ENCODE assay signal across 15 cellular contexts in genomic region chr12:53483225-53483978, GRCh38. TPM values are rescaled to one million over a fixed set of nuclear protein-coding genes. Genes with fewer than 3 reads are reported as not detected.
DNase-seq lines count a peak whose midpoint lies in the region; FAIRE-seq and TF ChIP-seq lines count a peak whose summit lies in the region.
"Had no signal": no experiment of that assay in that cellular context is flagged by ENCODE, and none has a peak within 500 bp of the region (broad histone marks: within the 10 kb centered on the region; RNA-seq: fewer than 3 reads in every experiment).

No MANE protein-coding gene starts in this region.

- H3K4me2 ChIP-seq in Karpas-422 (ENCODE audit: low read depth, low read length, poor library complexity, severe bottlenecking) (no peak overlapping the region), endothelial cell of umbilical vein (ENCODE audit: insufficient read depth, low read length) (no peak overlapping the region)

- FAIRE-seq in endothelial cell of umbilical vein (lab: Jason Lieb, UNC), result no peak

- H3K9ac ChIP-seq in Karpas-422 (ENCODE audit: low read length) (no peak overlapping the region), endothelial cell of umbilical vein (replicated peaks; ENCODE audit: extremely low read depth, insufficient read depth, low read length) (no peak overlapping the region)

- H3K9me1 ChIP-seq in endothelial cell of umbilical vein (replicated peaks; ENCODE audit: control insufficient read depth, extremely low read depth, insufficient read depth, low read length), result no peaks in the 10 kb centered on the region

- H3K9me3 Mint-ChIP-seq in neural crest cell (no peaks in the 10 kb centered on the region), osteocyte (ENCODE audit: unreplicated experiment) (no peaks in the 10 kb centered on the region)

- H3K9me2 ChIP-seq in Karpas-422 (replicated peaks; ENCODE audit: insufficient read depth, low read length), result no peaks in the 10 kb centered on the region

- H3K27ac ChIP-seq in Karpas-422 (ENCODE audit: low read length) (no peak overlapping the region), endothelial cell of umbilical vein (ENCODE audit: insufficient read depth, low read depth, low read length) (no peak overlapping the region)

- H3K79me2 ChIP-seq in Karpas-422 (ENCODE audit: low read length) (no peaks in the 10 kb centered on the region), endothelial cell of umbilical vein (ENCODE audit: control insufficient read depth, insufficient read depth, low read length) (no peaks in the 10 kb centered on the region)

- TF ChIP-seq POLR2A in endothelial cell of umbilical vein (IDR thresholded peaks at IDR 0.05; ENCODE audit: low read depth, low read length), result peak; percentile 80

- H3K27me3 ChIP-seq in Karpas-422 (ENCODE audit: low read length), result no peaks in the 10 kb centered on the region
- no peaks in the 10 kb centered on the region for H3K27me3 ChIP-seq in endothelial cell of umbilical vein (ENCODE audit: control insufficient read depth in 2 of 2, insufficient read depth in 2 of 2, low read length in 2 of 2)
- H3K27me3 ChIP-seq: thyroid gland had no signal

- intact Hi-C loops in endothelial cell of umbilical vein (cut with micrococcal nuclease), result loop anchor here (2.0 kb wide), 1 partner anchor 25 kb away; no protein-coding TSS in a partner anchor

- dilution Hi-C loops in endothelial cell of umbilical vein (cut with MboI; ENCODE audit: extremely low pct_ligation_motif_present, low sequenced_read_pairs), result no loop called here

- H2AFZ ChIP-seq in Karpas-422 (ENCODE audit: low read length), result no peak overlapping the region
- H2AFZ ChIP-seq in endothelial cell of umbilical vein (ENCODE audit: low read depth, low read length), result no peak overlapping the region

- DNase-seq in DMS 273 (lab: John Stamatoyannopoulos, UW; ENCODE audit: unreplicated experiment), result peak; percentile 33
- no peak for DNase-seq in DMS 273 treated with DMSO at 0.1 percent for 48 hours (lab: John Stamatoyannopoulos, UW)
- DNase-seq in Karpas-422, result peak; percentile 59
- DNase-seq in endothelial cell of umbilical vein (ENCODE audit: low read depth, low spot score), result no peak
- DNase-seq in neural crest cell (ENCODE audit: low read depth, low spot score), result no peak
- DNase-seq in NCI-H774 (lab: John Stamatoyannopoulos, UW), result no peak
- DNase-seq in activated gamma-delta T cell treated with Interleukin-2 at 50 U/mL for 16 hours, result no peak
- DNase-seq in osteocyte (ENCODE audit: extremely low spot score, unreplicated experiment), result no peak
- DNase-seq: activated effector memory CD4-positive, alpha-beta T cell treated with anti-CD3 and anti-CD28 coated beads, Interleukin-2, amount 50 U/mL, for 16 hours; NCI-H1436; stimulated activated CD4-positive, alpha-beta T cell treated with anti-CD3 and anti-CD28 coated beads, Interleukin-1b, Interleukin-23, amount 100 ng/mL, for 48 hours; SW 1271 had no signal

- H3K4me1 Mint-ChIP-seq in neural crest cell (peaks cover 22% of the 10 kb centered on the region), osteocyte (ENCODE audit: unreplicated experiment) (peaks cover 6% of the 10 kb centered on the region)

- H3K36me3 ChIP-seq in Karpas-422 (ENCODE audit: insufficient read depth, low read length) (peaks cover 32% of the 10 kb centered on the region; the same call in 1 of the 2 replicates), endothelial cell of umbilical vein (ENCODE audit: control insufficient read depth in 2 of 2, extremely low read depth in 1 of 2, insufficient read depth in 2 of 2, low read length in 2 of 2) (peaks cover 24 to 64% of the 10 kb centered on the region in 2 experiments)

- H3K9me3 ChIP-seq in Karpas-422 (ENCODE audit: low read length), result no peaks in the 10 kb centered on the region
- no peaks in the 10 kb centered on the region for H3K9me3 ChIP-seq in endothelial cell of umbilical vein (replicated peaks; ENCODE audit: control insufficient read depth, insufficient read depth, low read length)
- H3K9me3 ChIP-seq: thyroid gland had no signal

- no peaks in the 10 kb centered on the region for H3K4me1 ChIP-seq in Karpas-422 (ENCODE audit: low read length)
- H3K4me1 ChIP-seq in endothelial cell of umbilical vein (ENCODE audit: control insufficient read depth, extremely low read depth, insufficient read depth, low read length), result no peaks in the 10 kb centered on the region

- CTCF ChIA-PET in endothelial cell of umbilical vein (lab: Charles Lee), result interaction anchor here (0.8 to 3.6 kb wide), 2 partner anchors 9 to 25 kb away, joined by 3 to 32 read pairs; no protein-coding TSS in a partner anchor

- BruUV-seq in endothelial cell of umbilical vein (replicated peaks; lab: Mats Ljungman, UMichigan), result no TSS peak

- peak overlapping the region; percentile 74 for H3K4me3 Mint-ChIP-seq in neural crest cell
- H3K4me3 Mint-ChIP-seq in osteocyte (ENCODE audit: unreplicated experiment), result no peak overlapping the region

- H3K4me3 ChIP-seq in Karpas-422 (ENCODE audit: low read length) (no peak overlapping the region), endothelial cell of umbilical vein (replicated peaks in 1 of 3; ENCODE audit: insufficient read depth in 1 of 3, low read depth in 1 of 3, low read length in 3 of 3) (no peak overlapping the region)
- H3K4me3 ChIP-seq: thyroid gland had no signal

- peaks cover 11% of the 10 kb centered on the region; the same call in 1 of the 2 replicates for H4K20me1 ChIP-seq in Karpas-422 (ENCODE audit: insufficient read depth, low read depth, low read length)
- H4K20me1 ChIP-seq in endothelial cell of umbilical vein (replicated peaks; ENCODE audit: control insufficient read depth, extremely low read depth, insufficient read depth, low read length), result no peaks in the 10 kb centered on the region

- peaks cover 28% of the 10 kb centered on the region for H3K36me3 Mint-ChIP-seq in neural crest cell (ENCODE audit: low read depth)
- peaks cover 29% of the 10 kb centered on the region for H3K36me3 Mint-ChIP-seq in osteocyte (ENCODE audit: unreplicated experiment)

- H3K27ac Mint-ChIP-seq in neural crest cell (ENCODE audit: unreplicated experiment) (peak overlapping the region; percentile 71), osteocyte (ENCODE audit: unreplicated experiment) (no peak overlapping the region)

- H3K27me3 Mint-ChIP-seq in neural crest cell (ENCODE audit: low read depth), result peaks cover 18% of the 10 kb centered on the region
- no peaks in the 10 kb centered on the region for H3K27me3 Mint-ChIP-seq in osteocyte (ENCODE audit: unreplicated experiment)

- POLR2A ChIA-PET in endothelial cell of umbilical vein (lab: Charles Lee), result no interaction called here

- TF ChIP-seq CTCF in endothelial cell of umbilical vein (IDR thresholded peaks at IDR 0.05; ENCODE audit: extremely low read depth in 1 of 2, insufficient read depth in 1 of 2, low read depth in 1 of 2, low read length in 2 of 2) (no peak), neural crest cell (conservative IDR thresholded peaks at IDR 0.05) (no peak), osteocyte (IDR thresholded peaks at IDR 0.05) (no peak)

RNA-seq across cellular contexts. Expression of gene MAP3K12, which starts 15.9 kb away (rescaled TPM):
- 21.9 and 24.8 TPM in 2 replicates for total RNA-seq in Karpas-422 (2014; rRNA removed; shearing (Covaris generic); ENCODE audit: low replicate concordance)
- total RNA-seq in endothelial cell of umbilical vein, result 29.3 and 33.3 TPM in 2 replicates
- 66.2 and 69.2 TPM in 2 replicates for polyA plus RNA-seq in endothelial cell of umbilical vein
- polyA plus RNA-seq in endothelial cell of umbilical vein (2011; cell fraction: cytosol; rRNA removed), result 28.2 and 33.4 TPM in 2 replicates
- 281 and 407 TPM in 2 replicates for polyA plus RNA-seq in endothelial cell of umbilical vein (2011; cell fraction: nucleus; rRNA removed)
- polyA plus RNA-seq in endothelial cell of umbilical vein (2012), result 35.4 and 59.5 TPM in 2 replicates
- 49.6 and 53.5 TPM in 2 replicates for polyA minus RNA-seq in endothelial cell of umbilical vein
- 1.2 TPM for polyA minus RNA-seq in endothelial cell of umbilical vein (2011; cell fraction: cytosol; rRNA and poly(A)+ RNA removed)
- 55.7 and 57.8 TPM in 2 replicates for polyA minus RNA-seq in endothelial cell of umbilical vein (2011; cell fraction: nucleus; rRNA and poly(A)+ RNA removed)
- total RNA-seq in neural crest cell, result 32.9 and 33.0 TPM in 2 replicates
- 47.7 and 51.8 TPM in 2 replicates for total RNA-seq in osteocyte

RNA-seq across cellular contexts. Expression of gene TARBP2, which starts 17.7 kb away (rescaled TPM):
- 37.0 and 65.7 TPM in 2 replicates for total RNA-seq in Karpas-422 (2014; rRNA removed; shearing (Covaris generic); ENCODE audit: low replicate concordance)
- total RNA-seq in endothelial cell of umbilical vein (53.8 and 57.2 TPM in 2 replicates), neural crest cell (66.6 and 73.1 TPM in 2 replicates), osteocyte (33.9 and 38.8 TPM in 2 replicates)
- polyA plus RNA-seq in endothelial cell of umbilical vein, result 82.8 and 92.1 TPM in 2 replicates
- polyA plus RNA-seq in endothelial cell of umbilical vein (2011; cell fraction: cytosol; rRNA removed), result 57.3 and 67.6 TPM in 2 replicates
- polyA plus RNA-seq in endothelial cell of umbilical vein (2011; cell fraction: nucleus; rRNA removed), result 223 and 226 TPM in 2 replicates
- polyA plus RNA-seq in endothelial cell of umbilical vein (2012), result 35.3 and 37.5 TPM in 2 replicates
- 37.3 and 38.8 TPM in 2 replicates for polyA minus RNA-seq in endothelial cell of umbilical vein
- polyA minus RNA-seq in endothelial cell of umbilical vein (2011; cell fraction: cytosol; rRNA and poly(A)+ RNA removed), result 27.0 TPM
- polyA minus RNA-seq in endothelial cell of umbilical vein (2011; cell fraction: nucleus; rRNA and poly(A)+ RNA removed), result 35.5 and 39.8 TPM in 2 replicates

RNA-seq across cellular contexts. Expression of gene NPFF, which starts 23.9 kb away (rescaled TPM):
- total RNA-seq in Karpas-422 (2014; rRNA removed; shearing (Covaris generic); ENCODE audit: low replicate concordance), result 1.0 TPM in 1 of 2 replicates, not detected in the other
- not detected in 2 replicates for total RNA-seq in endothelial cell of umbilical vein
- 0.30 TPM in 1 of 2 replicates, not detected in the other for polyA plus RNA-seq in endothelial cell of umbilical vein
- 0.22 and 0.23 TPM in 2 replicates for polyA plus RNA-seq in endothelial cell of umbilical vein (2011; cell fraction: cytosol; rRNA removed)
- polyA plus RNA-seq in endothelial cell of umbilical vein (2011; cell fraction: nucleus; rRNA removed), result 0.53 and 0.74 TPM in 2 replicates
- 0.59 TPM in 1 of 2 replicates, not detected in the other for polyA plus RNA-seq in endothelial cell of umbilical vein (2012)
- polyA minus RNA-seq in endothelial cell of umbilical vein, result not detected in 2 replicates
- not detected for polyA minus RNA-seq in endothelial cell of umbilical vein (2011; cell fraction: cytosol; rRNA and poly(A)+ RNA removed)
- polyA minus RNA-seq in endothelial cell of umbilical vein (2011; cell fraction: nucleus; rRNA and poly(A)+ RNA removed), result not detected in 2 replicates
- 0.73 TPM in 1 of 2 replicates, not detected in the other for total RNA-seq in neural crest cell
- total RNA-seq in osteocyte, result not detected in 2 replicates
- total RNA-seq: A172, fibroblast of lung, thyroid gland had no signal
- polyA plus RNA-seq: fibroblast of lung had no signal

RNA-seq across cellular contexts. Expression of gene PCBP2, which starts 31.5 kb away (rescaled TPM):
- 340 and 447 TPM in 2 replicates for total RNA-seq in Karpas-422 (2014; rRNA removed; shearing (Covaris generic); ENCODE audit: low replicate concordance)
- 948 and 995 TPM in 2 replicates for total RNA-seq in endothelial cell of umbilical vein
- polyA plus RNA-seq in endothelial cell of umbilical vein, result 431 and 526 TPM in 2 replicates
- 597 and 613 TPM in 2 replicates for polyA plus RNA-seq in endothelial cell of umbilical vein (2011; cell fraction: cytosol; rRNA removed)
- 798 and 963 TPM in 2 replicates for polyA plus RNA-seq in endothelial cell of umbilical vein (2011; cell fraction: nucleus; rRNA removed)
- 733 and 847 TPM in 2 replicates for polyA plus RNA-seq in endothelial cell of umbilical vein (2012)
- 909 and 921 TPM in 2 replicates for polyA minus RNA-seq in endothelial cell of umbilical vein
- 650 TPM for polyA minus RNA-seq in endothelial cell of umbilical vein (2011; cell fraction: cytosol; rRNA and poly(A)+ RNA removed)
- polyA minus RNA-seq in endothelial cell of umbilical vein (2011; cell fraction: nucleus; rRNA and poly(A)+ RNA removed), result 462 and 551 TPM in 2 replicates
- 1,351 and 1,375 TPM in 2 replicates for total RNA-seq in neural crest cell
- total RNA-seq in osteocyte, result 984 and 1,015 TPM in 2 replicates

RNA-seq across cellular contexts. Expression of gene PRR13, which starts 41.9 kb away (rescaled TPM):
- 112 and 139 TPM in 2 replicates for total RNA-seq in Karpas-422 (2014; rRNA removed; shearing (Covaris generic); ENCODE audit: low replicate concordance)
- total RNA-seq in endothelial cell of umbilical vein (123 and 139 TPM in 2 replicates), neural crest cell (82.8 and 89.1 TPM in 2 replicates), osteocyte (102 and 105 TPM in 2 replicates)
- 60.6 and 68.9 TPM in 2 replicates for polyA plus RNA-seq in endothelial cell of umbilical vein
- 90.8 and 105 TPM in 2 replicates for polyA plus RNA-seq in endothelial cell of umbilical vein (2011; cell fraction: cytosol; rRNA removed)
- polyA plus RNA-seq in endothelial cell of umbilical vein (2011; cell fraction: nucleus; rRNA removed), result 35.4 and 40.8 TPM in 2 replicates
- polyA plus RNA-seq in endothelial cell of umbilical vein (2012), result 258 and 297 TPM in 2 replicates
- 52.6 and 64.2 TPM in 2 replicates for polyA minus RNA-seq in endothelial cell of umbilical vein
- polyA minus RNA-seq in endothelial cell of umbilical vein (2011; cell fraction: cytosol; rRNA and poly(A)+ RNA removed), result 55.0 TPM
- 15.9 and 22.5 TPM in 2 replicates for polyA minus RNA-seq in endothelial cell of umbilical vein (2011; cell fraction: nucleus; rRNA and poly(A)+ RNA removed)

Comparison
In these comparisons a context has a peak if more than half of its experiments do, and no peak if none do; other contexts are left out.
1. DNase-seq: peak in DMS 273 (single experiment) and Karpas-422 (single experiment); none in DMS 273 treated with DMSO at 0.1 percent for 48 hours (single experiment), endothelial cell of umbilical vein (single experiment), neural crest cell (single experiment), NCI-H774 (single experiment), activated gamma-delta T cell treated with Interleukin-2 at 50 U/mL for 16 hours (single experiment) and osteocyte (single experiment).